In the genomic region with DNA sequence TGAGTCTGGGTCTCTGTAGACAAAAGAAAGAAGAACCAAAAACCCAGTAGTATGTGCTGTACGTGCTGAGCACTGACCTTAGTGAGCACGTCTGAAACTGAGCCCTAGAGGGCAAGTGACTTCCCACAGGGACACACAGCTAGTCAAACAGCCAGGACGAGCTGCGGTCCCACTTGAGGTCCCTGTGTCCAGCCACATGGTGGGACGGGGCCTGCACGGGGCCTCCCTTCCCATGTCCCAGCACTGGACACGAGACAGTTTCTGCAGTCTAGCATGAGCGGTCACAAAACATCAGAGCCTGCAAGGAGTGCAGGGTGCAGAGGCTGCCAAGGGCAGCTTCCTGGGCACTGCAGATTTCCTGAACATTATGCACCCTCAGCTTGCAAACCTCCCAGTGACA, we compare ENCODE assay signal across 17 cellular contexts.
A peak's percentile ranks its signal among the peaks of the same experiment; 100 is the strongest.
DNase-seq lines count a peak whose midpoint lies in the region; ATAC-seq, FAIRE-seq and TF ChIP-seq lines count a peak whose summit lies in the region.
"Had no signal": no experiment of that assay in that cellular context is flagged by ENCODE, and none has a peak within 500 bp of the region (broad histone marks: within the 10 kb centered on the region; RNA-seq: fewer than 3 reads in every experiment).

No MANE protein-coding gene starts in this region.

- no peak for TF ChIP-seq EP300 in HepG2 (IDR thresholded peaks at IDR 0.05; ENCODE audit: low read depth in 2 of 2, low read length in 2 of 2)
- TF ChIP-seq EP300 in HepG2 (CRISPR knock-in tag; IDR thresholded peaks at IDR 0.05; ENCODE audit: borderline replicate concordance): no peak

- H3K27me3 Mint-ChIP-seq in nephron (ENCODE audit: low read depth): no peaks in the 10 kb centered on the region
- H3K27me3 Mint-ChIP-seq in activated naive CD4-positive, alpha-beta T cell treated with anti-CD3 and anti-CD28 coated beads for 36 hours (ENCODE audit: low read depth): no peaks in the 10 kb centered on the region

- no peak overlapping the region for H3K4me2 ChIP-seq in HepG2 (ENCODE audit: low read depth, low read length)

- intact Hi-C loops in right lobe of liver (cut with DNase I) (no loop called here), HepG2 (cut with micrococcal nuclease; ENCODE audit: unreplicated experiment) (no loop called here), aorta (cut with DNase I) (no loop called here)
- intact Hi-C loops in activated naive CD4-positive, alpha-beta T cell treated with anti-CD3 and anti-CD28 coated beads for 36 hours (cut with micrococcal nuclease): no loop called here

- no peak overlapping the region for H2AFZ ChIP-seq in HepG2 (ENCODE audit: low read length)

- H3K79me2 ChIP-seq in HepG2 (ENCODE audit: insufficient read depth, low read length): no peaks in the 10 kb centered on the region

- H3K4me1 ChIP-seq in right lobe of liver (no peaks in the 10 kb centered on the region), HepG2 (ENCODE audit: insufficient read depth, low read length) (no peaks in the 10 kb centered on the region), SJCRH30 (peaks cover 32% of the 10 kb centered on the region), aorta (ENCODE audit: control insufficient read depth in 1 of 2, insufficient read depth in 2 of 2, low read length in 2 of 2) (peaks cover 0 to 4% of the 10 kb centered on the region in 2 donors)

- no peak overlapping the region for H3K4me3 Mint-ChIP-seq in nephron
- no peak overlapping the region for H3K4me3 Mint-ChIP-seq in activated naive CD4-positive, alpha-beta T cell treated with anti-CD3 and anti-CD28 coated beads for 36 hours

- no peaks in the 10 kb centered on the region for H3K9me3 Mint-ChIP-seq in nephron
- no peaks in the 10 kb centered on the region for H3K9me3 Mint-ChIP-seq in activated naive CD4-positive, alpha-beta T cell treated with anti-CD3 and anti-CD28 coated beads for 36 hours

- no peak overlapping the region for H3K27ac ChIP-seq in right lobe of liver
- no peak overlapping the region for H3K27ac ChIP-seq in HepG2 (ENCODE audit: extremely low read length, insufficient read depth, low read length)
- H3K27ac ChIP-seq in SJCRH30: peak overlapping the region; percentile 79
- no peak overlapping the region for H3K27ac ChIP-seq in aorta (ENCODE audit: low read depth in 1 of 2, low read length in 2 of 2)
- H3K27ac ChIP-seq: C4-2B had no signal

- no CpG with 5 or more reads among the region's 8 CpGs for WGBS in right lobe of liver (ENCODE audit: insufficient coverage, low coverage, low lambda C conversion rate, missing lambda C conversion rate)
- WGBS in HepG2 (ENCODE audit: low lambda C conversion rate): 94% methylated on average over 2 of the region's 8 CpGs
- WGBS in aorta, 2 donors: 88 to 90% methylated on average over 8 of the region's 8 CpGs

- H3K9me3 ChIP-seq in right lobe of liver: no peaks in the 10 kb centered on the region
- no peaks in the 10 kb centered on the region for H3K9me3 ChIP-seq in HepG2 (ENCODE audit: low read length)
- H3K9me3 ChIP-seq in SJCRH30 (replicated peaks): no peaks in the 10 kb centered on the region
- H3K9me3 ChIP-seq in aorta (ENCODE audit: control insufficient read depth, low read length): no peaks in the 10 kb centered on the region

- H3K27me3 ChIP-seq in right lobe of liver (no peaks in the 10 kb centered on the region), HepG2 (ENCODE audit: control insufficient read depth in 1 of 2, insufficient read depth in 2 of 2, low read length in 2 of 2) (no peaks in the 10 kb centered on the region), SJCRH30 (no peaks in the 10 kb centered on the region), aorta (ENCODE audit: control insufficient read depth in 1 of 2, insufficient read depth in 2 of 2, low read length in 1 of 2) (no peaks in the 10 kb centered on the region)

- no peak overlapping the region for H3K9ac ChIP-seq in HepG2 (ENCODE audit: insufficient read depth, low read depth, low read length)

- POLR2A ChIA-PET in HepG2 (lab: Yijun Ruan, JAX): no interaction called here

- BruUV-seq in HepG2 (replicated peaks; lab: Mats Ljungman, UMichigan): no TSS peak

- CTCF ChIA-PET in HepG2 (lab: Yijun Ruan, JAX; ENCODE audit: low intra/inter-chr PET ratio, low total read pairs): no interaction called here
- CTCF ChIA-PET in activated naive CD4-positive, alpha-beta T cell treated with anti-CD3 and anti-CD28 coated beads for 36 hours (lab: Charles Lee): no interaction called here

- H3K36me3 ChIP-seq in right lobe of liver (peaks cover 0 to 4% (median 1%) of the 10 kb centered on the region in 4 donors), HepG2 (replicated peaks in 1 of 2; ENCODE audit: control insufficient read depth in 1 of 2, insufficient read depth in 2 of 2, low read length in 2 of 2) (peaks cover 13 to 24% of the 10 kb centered on the region in 2 experiments), SJCRH30 (peaks cover 32% of the 10 kb centered on the region), aorta (ENCODE audit: control insufficient read depth in 1 of 2, insufficient read depth in 2 of 2, low read length in 1 of 2) (no peaks in the 10 kb centered on the region)

- TF ChIP-seq POLR2A in right lobe of liver (IDR thresholded peaks at IDR 0.05) (no peak), HepG2 (IDR thresholded peaks at IDR 0.05; ENCODE audit: insufficient read depth in 1 of 2, low read depth in 2 of 2, low read length in 2 of 2) (no peak)

- H3K36me3 Mint-ChIP-seq in nephron (ENCODE audit: low read depth): peaks cover 60% of the 10 kb centered on the region
- peaks cover 15% of the 10 kb centered on the region for H3K36me3 Mint-ChIP-seq in activated naive CD4-positive, alpha-beta T cell treated with anti-CD3 and anti-CD28 coated beads for 36 hours (ENCODE audit: low read depth)

- H3K4me3 ChIP-seq in right lobe of liver (no peak overlapping the region), HepG2 (replicated peaks in 1 of 3; ENCODE audit: insufficient read depth in 1 of 3, low read depth in 2 of 3, low read length in 3 of 3) (no peak overlapping the region), SJCRH30 (no peak overlapping the region), aorta (ENCODE audit: low read length in 2 of 2) (no peak overlapping the region)

- ATAC-seq in right lobe of liver (no peak), HepG2 (no peak), aorta (ENCODE audit: low FRiP score) (no peak)

- FAIRE-seq in HepG2 (lab: Jason Lieb, UNC) (no peak), HTR-8/SVneo (lab: Jason Lieb, UNC) (no peak)
- FAIRE-seq: H1 had no signal

- peak in 2 of 3 donors; percentile 11 to 35 for DNase-seq in right lobe of liver
- DNase-seq in HepG2 (ENCODE audit: low spot score): no peak
- DNase-seq in SJCRH30: no peak
- peak; percentile 38 to 67 for DNase-seq in aorta
- no peak for DNase-seq in HTR-8/SVneo (ENCODE audit: insufficient read length, low spot score)
- DNase-seq in activated CD4-positive, alpha-beta T cell treated with anti-CD3 and anti-CD28 coated beads, Interleukin-2, amount 50 U/mL, for 1 hour: no peak
- DNase-seq in activated naive CD4-positive, alpha-beta T cell treated with anti-CD3 and anti-CD28 coated beads for 36 hours: no peak
- DNase-seq: DMS79 treated with DMSO at 0.1 percent for 48 hours, KBM-7, MV-4-11, NCI-H187, NCI-H510A treated with DMSO at 0.1 percent for 48 hours, NCI-H774, RPMI8226 had no signal

- peak overlapping the region; percentile 63 to 93 (median 85) for H3K27ac Mint-ChIP-seq in nephron
- no peak overlapping the region for H3K27ac Mint-ChIP-seq in activated naive CD4-positive, alpha-beta T cell treated with anti-CD3 and anti-CD28 coated beads for 36 hours

- in situ Hi-C loops in HepG2 (cut with HindIII; ENCODE audit: extremely low pct_ligation_motif_present, low pct_unique_long_range_greater_than_20kb): no loop called here

- H3K4me1 Mint-ChIP-seq in nephron: peaks cover 60% of the 10 kb centered on the region
- H3K4me1 Mint-ChIP-seq in activated naive CD4-positive, alpha-beta T cell treated with anti-CD3 and anti-CD28 coated beads for 36 hours (ENCODE audit: low read depth): peaks cover 7% of the 10 kb centered on the region

- no peaks in the 10 kb centered on the region for H4K20me1 ChIP-seq in HepG2 (ENCODE audit: insufficient read depth, low read length)

- no peak for TF ChIP-seq RAD21 in HepG2 (CRISPR knock-in tag; IDR thresholded peaks at IDR 0.05)

- TF ChIP-seq CTCF in right lobe of liver (IDR thresholded peaks at IDR 0.05) (no peak), HepG2 (CRISPR knock-in tag; IDR thresholded peaks at IDR 0.05) (no peak), nephron (IDR thresholded peaks at IDR 0.05; ENCODE audit: unreplicated experiment in 3 of 3) (no peak)

TF ChIP-seq in HepG2, 621 proteins besides CTCF, POLR2A, EP300 and RAD21 (continues in another document):
- TF ChIP-seq HMG20A (CRISPR knock-in tag; IDR thresholded peaks at IDR 0.05; ENCODE audit: borderline replicate concordance) (no peak), HOXA5 (CRISPR knock-in tag; IDR thresholded peaks at IDR 0.05) (no peak), PLRG1 (conservative IDR thresholded peaks at IDR 0.05) (no peak)
- TF ChIP-seq, protein P1, sequence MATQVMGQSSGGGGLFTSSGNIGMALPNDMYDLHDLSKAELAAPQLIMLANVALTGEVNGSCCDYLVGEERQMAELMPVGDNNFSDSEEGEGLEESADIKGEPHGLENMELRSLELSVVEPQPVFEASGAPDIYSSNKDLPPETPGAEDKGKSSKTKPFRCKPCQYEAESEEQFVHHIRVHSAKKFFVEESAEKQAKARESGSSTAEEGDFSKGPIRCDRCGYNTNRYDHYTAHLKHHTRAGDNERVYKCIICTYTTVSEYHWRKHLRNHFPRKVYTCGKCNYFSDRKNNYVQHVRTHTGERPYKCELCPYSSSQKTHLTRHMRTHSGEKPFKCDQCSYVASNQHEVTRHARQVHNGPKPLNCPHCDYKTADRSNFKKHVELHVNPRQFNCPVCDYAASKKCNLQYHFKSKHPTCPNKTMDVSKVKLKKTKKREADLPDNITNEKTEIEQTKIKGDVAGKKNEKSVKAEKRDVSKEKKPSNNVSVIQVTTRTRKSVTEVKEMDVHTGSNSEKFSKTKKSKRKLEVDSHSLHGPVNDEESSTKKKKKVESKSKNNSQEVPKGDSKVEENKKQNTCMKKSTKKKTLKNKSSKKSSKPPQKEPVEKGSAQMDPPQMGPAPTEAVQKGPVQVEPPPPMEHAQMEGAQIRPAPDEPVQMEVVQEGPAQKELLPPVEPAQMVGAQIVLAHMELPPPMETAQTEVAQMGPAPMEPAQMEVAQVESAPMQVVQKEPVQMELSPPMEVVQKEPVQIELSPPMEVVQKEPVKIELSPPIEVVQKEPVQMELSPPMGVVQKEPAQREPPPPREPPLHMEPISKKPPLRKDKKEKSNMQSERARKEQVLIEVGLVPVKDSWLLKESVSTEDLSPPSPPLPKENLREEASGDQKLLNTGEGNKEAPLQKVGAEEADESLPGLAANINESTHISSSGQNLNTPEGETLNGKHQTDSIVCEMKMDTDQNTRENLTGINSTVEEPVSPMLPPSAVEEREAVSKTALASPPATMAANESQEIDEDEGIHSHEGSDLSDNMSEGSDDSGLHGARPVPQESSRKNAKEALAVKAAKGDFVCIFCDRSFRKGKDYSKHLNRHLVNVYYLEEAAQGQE (IDR thresholded peaks at IDR 0.05; ENCODE audit: borderline replicate concordance in 1 of 2, low read depth in 1 of 2, low read length in 2 of 2): no peak

Comparison
In these comparisons a context has a peak if more than half of its experiments do, and no peak if none do; other contexts are left out.
1. DNase-seq: peak in right lobe of liver (2 of 3) and aorta (2 of 2); none in HepG2 (single experiment), SJCRH30 (0 of 2), HTR-8/SVneo (single experiment), activated CD4-positive, alpha-beta T cell treated with anti-CD3 and anti-CD28 coated beads, Interleukin-2, amount 50 U/mL, for 1 hour (single experiment) and activated naive CD4-positive, alpha-beta T cell treated with anti-CD3 and anti-CD28 coated beads for 36 hours (single experiment).